In genomic region chr7:146116452-146117219, GRCh38 we compare ENCODE assay signal across 7 cellular contexts. TPM values are rescaled to one million over a fixed set of nuclear protein-coding genes. Genes with fewer than 3 reads are reported as not detected.
DNase-seq lines count a peak whose midpoint lies in the region; TF ChIP-seq lines count a peak whose summit lies in the region.

TSS of gene CNTNAP2 (plus strand) at chr7:146116801. CDS start at chr7:146116877, 76 bp downstream.

- H3K9ac ChIP-seq in GM23248 (no peak within 1 kb of the TSS), adipocyte (ENCODE audit: low read length) (no peak within 1 kb of the TSS), Karpas-422 (ENCODE audit: low read length) (no peak within 1 kb of the TSS)

- H3K36me3 ChIP-seq in GM23248 (ENCODE audit: low read depth) (no peaks in the 10 kb centered on the region), adipocyte (ENCODE audit: control insufficient read depth, insufficient read depth, low read length, severe bottlenecking) (no peaks in the 10 kb centered on the region), sigmoid colon (no peaks in the 10 kb centered on the region), Karpas-422 (ENCODE audit: insufficient read depth, low read length) (no peaks in the 10 kb centered on the region)

- peak within 1 kb of the TSS; percentile 62 for H3K4me2 ChIP-seq in GM23248 (ENCODE audit: unreplicated experiment)
- H3K4me2 ChIP-seq in Karpas-422 (ENCODE audit: low read depth, low read length, poor library complexity, severe bottlenecking) = no peak within 1 kb of the TSS

- intact Hi-C loops in sigmoid colon (cut with DNase I) = no loop called here

- H2AFZ ChIP-seq in GM23248 (peak within 1 kb of the TSS; percentile 61), Karpas-422 (ENCODE audit: low read length) (no peak within 1 kb of the TSS)

- DNase-seq in GM23248 = peak; percentile 10
- DNase-seq in NCI-H187 (lab: John Stamatoyannopoulos, UW) = peak; percentile 25 to 36
- DNase-seq in adipocyte (ENCODE audit: low read depth) = peak; percentile 79
- DNase-seq in hepatic stellate cell (ENCODE audit: low spot score) = peak; percentile 2
- no peak for DNase-seq in sigmoid colon
- no peak for DNase-seq in EL
- DNase-seq in Karpas-422 = no peak

- in situ Hi-C loops in GM23248 (cut with MboI) = no loop called here

- no peak for TF ChIP-seq EP300 in sigmoid colon (IDR thresholded peaks at IDR 0.05)

- no peak for TF ChIP-seq CTCF in sigmoid colon (IDR thresholded peaks at IDR 0.05)

- H3K4me1 ChIP-seq in GM23248 (ENCODE audit: insufficient read depth) = no peaks in the 10 kb centered on the region
- peaks cover 7% of the 10 kb centered on the region for H3K4me1 ChIP-seq in adipocyte (ENCODE audit: control insufficient read depth, insufficient read depth, low read length)
- peaks cover 0 to 17% (median 9%) of the 10 kb centered on the region in 4 donors for H3K4me1 ChIP-seq in sigmoid colon
- no peaks in the 10 kb centered on the region for H3K4me1 ChIP-seq in Karpas-422 (ENCODE audit: low read length)

- H3K27me3 ChIP-seq in GM23248 (replicated peaks; ENCODE audit: insufficient read depth) = peaks cover 9% of the 10 kb centered on the region; the same call in 1 of the 2 replicates
- peaks cover 28% of the 10 kb centered on the region for H3K27me3 ChIP-seq in adipocyte (replicated peaks; ENCODE audit: control insufficient read depth, insufficient read depth, low read length)
- H3K27me3 ChIP-seq in sigmoid colon = peaks cover 7 to 60% (median 14%) of the 10 kb centered on the region in 3 donors
- no peaks in the 10 kb centered on the region for H3K27me3 ChIP-seq in Karpas-422 (ENCODE audit: low read length)

- TF ChIP-seq POLR2A in sigmoid colon (IDR thresholded peaks at IDR 0.05) = no peak

- no peaks in the 10 kb centered on the region for H3F3A ChIP-seq in GM23248 (ENCODE audit: insufficient read depth)

- peak within 1 kb of the TSS; percentile 57 for H3K4me3 ChIP-seq in GM23248
- H3K4me3 ChIP-seq in adipocyte (ENCODE audit: low read length) = peak within 1 kb of the TSS; percentile 80
- H3K4me3 ChIP-seq in sigmoid colon = peak within 1 kb of the TSS in 3 of 4 donors; percentile 37 to 47 (median 44)
- H3K4me3 ChIP-seq in Karpas-422 (ENCODE audit: low read length) = no peak within 1 kb of the TSS

- H4K20me1 ChIP-seq in GM23248 (ENCODE audit: insufficient read depth) (no peaks in the 10 kb centered on the region), Karpas-422 (ENCODE audit: insufficient read depth, low read depth, low read length) (no peaks in the 10 kb centered on the region)

- H3K9me2 ChIP-seq in GM23248 (ENCODE audit: insufficient read depth) (no peaks in the 10 kb centered on the region), Karpas-422 (replicated peaks; ENCODE audit: insufficient read depth, low read length) (no peaks in the 10 kb centered on the region)

- H3K79me2 ChIP-seq in GM23248 (ENCODE audit: insufficient read depth) (no peaks in the 10 kb centered on the region), Karpas-422 (ENCODE audit: low read length) (no peaks in the 10 kb centered on the region)

- H3K27ac ChIP-seq in GM23248 (no peak within 1 kb of the TSS), sigmoid colon (no peak within 1 kb of the TSS), Karpas-422 (ENCODE audit: low read length) (no peak within 1 kb of the TSS)

- WGBS in GM23248 (ENCODE audit: low coverage in 1 of 2, low lambda C conversion rate in 2 of 2, missing lambda C conversion rate in 2 of 2), 2 experiments = 4% methylated on average over 37 to 45 of the region's 45 CpGs
- WGBS in sigmoid colon, 2 donors = 2 to 7% methylated on average over 45 of the region's 45 CpGs

- no peaks in the 10 kb centered on the region for H3K9me3 ChIP-seq in GM23248 (ENCODE audit: low read depth)
- no peaks in the 10 kb centered on the region for H3K9me3 ChIP-seq in adipocyte (ENCODE audit: control insufficient read depth, low read length)
- H3K9me3 ChIP-seq in sigmoid colon = no peaks in the 10 kb centered on the region
- peaks cover 23% of the 10 kb centered on the region for H3K9me3 ChIP-seq in Karpas-422 (ENCODE audit: low read length)

RNA-seq across cellular contexts. Expression of gene CNTNAP2, which starts in this region (rescaled TPM):
- not detected in 2 replicates for total RNA-seq in GM23248 (2014; rRNA removed; shearing (Covaris generic))
- not detected in 2 replicates for polyA plus RNA-seq in GM23248 (2016; fragmentation: Nextera tagmentation; extraction: Ambion mirVana)
- total RNA-seq in sigmoid colon = 1 to 10 TPM in 3 of 4 donors, under 1 TPM in 1; 0.82 to 2.4 (median 1.9) TPM
- polyA plus RNA-seq in sigmoid colon = 1 to 10 TPM in 1 of 3 donors, under 1 TPM in 2; 0.60 to 1.7 (median 0.69) TPM
- total RNA-seq in Karpas-422 (2014; rRNA removed; shearing (Covaris generic); ENCODE audit: low replicate concordance) = not detected in 2 replicates

Comparison
In these comparisons a context has a peak if more than half of its experiments do, and no peak if none do; other contexts are left out.
1. Peak in DNase-seq, H3K4me3 ChIP-seq and H3K4me2 ChIP-seq in GM23248; RNA of the gene not detected or under 1 TPM.
2. DNase-seq: peak in NCI-H187 (2 of 2), adipocyte (single experiment) and hepatic stellate cell (single experiment); none in sigmoid colon (single experiment), EL (single experiment) and Karpas-422 (single experiment).